Comparison of ENCODE assay signal across 9 cellular contexts in the genomic region with DNA sequence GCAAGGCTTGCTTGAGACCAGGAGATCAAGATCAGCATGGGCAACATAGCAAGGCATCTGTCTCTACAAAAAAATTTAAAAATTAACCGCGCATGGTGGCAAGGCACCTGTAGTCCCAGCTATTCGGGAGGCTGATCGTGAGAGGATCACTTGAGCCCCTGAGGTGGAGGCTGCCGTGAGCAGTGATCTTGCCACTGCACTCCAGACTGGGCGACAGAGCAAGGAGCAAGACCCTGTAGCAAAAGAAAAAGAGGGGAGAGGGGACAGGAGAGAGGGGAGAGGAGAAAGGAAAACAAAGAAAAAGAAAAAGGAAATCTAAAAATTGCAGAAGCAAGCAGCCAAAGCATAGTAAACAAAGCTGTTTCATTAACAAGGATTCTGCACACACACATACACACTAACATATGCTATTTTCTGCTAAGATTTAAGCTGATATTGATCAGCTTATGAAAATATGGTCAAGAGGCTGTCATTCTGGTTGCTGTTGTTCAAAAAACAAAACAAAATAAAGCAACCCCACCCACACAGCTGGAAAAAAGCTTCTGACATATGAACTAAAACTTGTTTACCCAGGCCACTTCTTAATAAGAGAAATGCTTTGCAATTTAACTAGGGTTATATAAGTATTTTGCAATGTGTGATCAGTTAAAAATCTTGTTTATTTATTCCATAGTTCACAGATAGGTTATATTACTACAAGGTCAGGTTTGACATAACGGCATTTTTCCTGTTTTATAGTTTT. TPM values are rescaled to one million over a fixed set of nuclear protein-coding genes. Genes with fewer than 3 reads are reported as not detected.
DNase-seq lines count a peak whose midpoint lies in the region; ATAC-seq, FAIRE-seq and TF ChIP-seq lines count a peak whose summit lies in the region.
"Had no signal": no experiment of that assay in that cellular context is flagged by ENCODE, and none has a peak within 500 bp of the region (broad histone marks: within the 10 kb centered on the region; RNA-seq: fewer than 3 reads in every experiment).

No MANE protein-coding gene starts in this region.

- peak overlapping the region; percentile 92 for H3K27ac Mint-ChIP-seq in CD4-positive, alpha-beta T cell

- WGBS in pancreas, 2 donors = 9 to 12% methylated on average over 7 of the region's 7 CpGs

- peaks cover 35% of the 10 kb centered on the region for H3K36me3 Mint-ChIP-seq in CD4-positive, alpha-beta T cell (ENCODE audit: low read depth)

- H3K27me3 ChIP-seq in CD4-positive, alpha-beta T cell (ENCODE audit: control insufficient read depth, insufficient read depth, low read length) = no peaks in the 10 kb centered on the region
- no peaks in the 10 kb centered on the region for H3K27me3 ChIP-seq in OCI-LY1 (ENCODE audit: insufficient read depth, low read length)
- H3K27me3 ChIP-seq in endocrine pancreas (ENCODE audit: control insufficient read depth, insufficient read depth, low read length) = no peaks in the 10 kb centered on the region
- H3K27me3 ChIP-seq in pancreas = no peaks in the 10 kb centered on the region

- 0 out of 2 replicates have a peak, but pooled peaks cover 3% of the 10 kb centered on the region for H3K36me3 ChIP-seq in OCI-LY1 (ENCODE audit: insufficient read depth, low read length)
- no peaks in the 10 kb centered on the region for H3K36me3 ChIP-seq in endocrine pancreas (ENCODE audit: control insufficient read depth, insufficient read depth, low read length)
- H3K36me3 ChIP-seq in pancreas = no peaks in the 10 kb centered on the region

- H3K4me3 ChIP-seq in OCI-LY1 (ENCODE audit: low read depth, low read length, poor library complexity, severe bottlenecking) = peak overlapping the region; percentile 80
- H3K4me3 ChIP-seq in endocrine pancreas (ENCODE audit: control insufficient read depth, insufficient read depth, low read length) = peak overlapping the region; percentile 87
- peak overlapping the region in 3 of 4 donors; percentile 67 to 79 (median 72) for H3K4me3 ChIP-seq in pancreas

- no peak for ATAC-seq in CD4-positive, alpha-beta T cell (ENCODE audit: poor library complexity)
- ATAC-seq in pancreas (no peak), GM19324 (IDR thresholded peaks at IDR 0.05; ENCODE audit: low FRiP score, unreplicated experiment) (no peak)

- no peaks in the 10 kb centered on the region for H3K9me3 Mint-ChIP-seq in CD4-positive, alpha-beta T cell

- H3K4me3 Mint-ChIP-seq in CD4-positive, alpha-beta T cell = peak overlapping the region; percentile 98

- no peaks in the 10 kb centered on the region for H3K27me3 Mint-ChIP-seq in CD4-positive, alpha-beta T cell

- H4K20me1 ChIP-seq in OCI-LY1 (ENCODE audit: insufficient read depth, low read length) = no peaks in the 10 kb centered on the region

- intact Hi-C loops in CD4-positive, alpha-beta T cell (cut with DNase I, micrococcal nuclease) = loop anchor here (2.0 to 10.0 kb wide), 5 partner anchors 32 to 590 kb away; partner anchors contain the start of genes CIART (in 1 of the 2), CTSS (in 1 of the 2), MINDY1 (in 1 of the 2) and PRUNE1 (in 1 of the 2)
- intact Hi-C loops in pancreas (cut with DNase I) = no loop called here

- H3K9ac ChIP-seq in OCI-LY1 (ENCODE audit: low read length) (peak overlapping the region; percentile 73), endocrine pancreas (ENCODE audit: control insufficient read depth, insufficient read depth, low read length) (peak overlapping the region; percentile 19)

- H3K4me1 Mint-ChIP-seq in CD4-positive, alpha-beta T cell (ENCODE audit: low read depth) = peaks cover 47% of the 10 kb centered on the region

- H2AFZ ChIP-seq in OCI-LY1 (ENCODE audit: low read length) = no peak overlapping the region

- FAIRE-seq in pancreas (lab: Jason Lieb, UNC) = no peak

- CTCF ChIA-PET in CD4-positive, alpha-beta T cell (lab: Charles Lee) = interaction anchor here (1.2 kb wide), 1 partner anchor 48 kb away, joined by 5 read pairs; no protein-coding TSS in a partner anchor

- no peak for DNase-seq in CD4-positive, alpha-beta T cell
- DNase-seq in pancreas = no peak
- no peak for DNase-seq in ureter (ENCODE audit: low spot score)
- no peak for DNase-seq in NCI-H226
- no peak for DNase-seq in NCI-H187 (lab: John Stamatoyannopoulos, UW)

- no peaks in the 10 kb centered on the region for H3F3A ChIP-seq in OCI-LY1 (ENCODE audit: insufficient read depth, low read length)

- H3K9me2 ChIP-seq in OCI-LY1 (ENCODE audit: low read depth, low read length) = no peaks in the 10 kb centered on the region

- H3K4me1 ChIP-seq in OCI-LY1 (ENCODE audit: insufficient read depth, low read length, severe bottlenecking) = peaks cover 21% of the 10 kb centered on the region
- no peaks in the 10 kb centered on the region for H3K4me1 ChIP-seq in endocrine pancreas (ENCODE audit: control insufficient read depth, insufficient read depth, low read length)
- H3K4me1 ChIP-seq in pancreas = peaks cover 0 to 11% (median 4%) of the 10 kb centered on the region in 3 donors

- POLR2A ChIA-PET in CD4-positive, alpha-beta T cell (lab: Charles Lee) = interaction anchor here (0.6 to 1.4 kb wide), 2 partner anchors 90 to 178 kb away, joined by 3 read pairs; partner anchors contain the start of gene GOLPH3L

- peak overlapping the region; percentile 96 for H3K4me2 ChIP-seq in OCI-LY1 (ENCODE audit: low read length)

- peaks cover 18% of the 10 kb centered on the region for H3K79me2 ChIP-seq in OCI-LY1 (ENCODE audit: insufficient read depth, low read length)

- H3K27ac ChIP-seq in CD4-positive, alpha-beta T cell (ENCODE audit: low read depth, low read length) = no peak overlapping the region
- H3K27ac ChIP-seq in OCI-LY1 (ENCODE audit: low read depth, low read length, poor library complexity, severe bottlenecking) (peak overlapping the region; percentile 12), pancreas (peak overlapping the region in 2 of 4 donors; percentile 94)

- no peaks in the 10 kb centered on the region for H3K9me3 ChIP-seq in CD4-positive, alpha-beta T cell (ENCODE audit: control insufficient read depth, low read length)
- H3K9me3 ChIP-seq in OCI-LY1 (ENCODE audit: low read length) (no peaks in the 10 kb centered on the region), endocrine pancreas (ENCODE audit: control insufficient read depth, low read length) (no peaks in the 10 kb centered on the region), pancreas (no peaks in the 10 kb centered on the region)

- TF ChIP-seq CTCF in CD4-positive, alpha-beta T cell (IDR thresholded peaks at IDR 0.05) = no peak
- no peak for TF ChIP-seq CTCF in OCI-LY1 (IDR thresholded peaks at IDR 0.05; ENCODE audit: low read length)
- no peak for TF ChIP-seq CTCF in pancreas (IDR thresholded peaks at IDR 0.05)

RNA-seq across cellular contexts. Expression of gene ARNT, which starts 1.8 kb away (rescaled TPM):
- 10 to 100 TPM; 18.8 to 21.5 TPM for total RNA-seq in CD4-positive, alpha-beta T cell
- total RNA-seq in pancreas (10 to 100 TPM; 15.9 to 27.0 (median 20.3) TPM), ureter (47.0 TPM)
- polyA plus RNA-seq in pancreas = 10 to 100 TPM; 11.9 to 12.8 TPM

RNA-seq across cellular contexts. Expression of gene CTXND2, which starts 12.3 kb away (rescaled TPM):
- not detected for total RNA-seq in CD4-positive, alpha-beta T cell
- not detected for total RNA-seq in pancreas
- polyA plus RNA-seq in pancreas = not detected
- total RNA-seq in ureter = not detected
- total RNA-seq: activated CD8-positive, alpha-beta memory T cell treated with anti-CD3 and anti-CD28 coated beads for 36 hours had no signal

RNA-seq across cellular contexts. Expression of gene SETDB1, which starts 51.5 kb away (rescaled TPM):
- total RNA-seq in CD4-positive, alpha-beta T cell = 10 to 100 TPM; 39.4 to 40.4 TPM
- 10 to 100 TPM; 15.2 to 25.5 (median 20.6) TPM for total RNA-seq in pancreas
- polyA plus RNA-seq in pancreas = 10 to 100 TPM; 20.5 to 23.1 TPM
- total RNA-seq in ureter = 56.9 TPM

Comparison
In these comparisons a context has a peak if more than half of its experiments do, and no peak if none do; other contexts are left out.
1. intact Hi-C loops: an anchor here in CD4-positive, alpha-beta T cell (2.0 to 10.0 kb wide); none called in pancreas.